Comparison of ENCODE assay signal across 8 cellular contexts in genomic region chr15:59373215-59373614, GRCh38. TPM values are rescaled to one million over a fixed set of nuclear protein-coding genes. Genes with fewer than 3 reads are reported as not detected.
DNase-seq lines count a peak whose midpoint lies in the region; ATAC-seq and TF ChIP-seq lines count a peak whose summit lies in the region.

No MANE protein-coding gene starts in this region.

- ATAC-seq in left ventricle myocardium superior (no peak), HG02973 (IDR thresholded peaks at IDR 0.05; ENCODE audit: unreplicated experiment) (no peak), GM21390 (IDR thresholded peaks at IDR 0.05; ENCODE audit: unreplicated experiment) (no peak), GM18519 (IDR thresholded peaks at IDR 0.05; ENCODE audit: low FRiP score, unreplicated experiment) (no peak)

- intact Hi-C loops in left ventricle myocardium superior (cut with micrococcal nuclease) = no loop called here

- H3K27ac ChIP-seq in right atrium auricular region (peak overlapping the region; percentile 93 to 94), muscle layer of duodenum (ENCODE audit: low read length) (peak overlapping the region; percentile 90)

- H3K27me3 ChIP-seq in right atrium auricular region (no peaks in the 10 kb centered on the region), muscle layer of duodenum (ENCODE audit: low read depth, low read length) (no peaks in the 10 kb centered on the region)

- TF ChIP-seq CTCF in right atrium auricular region (IDR thresholded peaks at IDR 0.05) (no peak), choroid plexus epithelial cell (conservative IDR thresholded peaks at IDR 0.05; ENCODE audit: low read depth, low read length) (no peak)

- H3K36me3 ChIP-seq in right atrium auricular region (no peaks in the 10 kb centered on the region), muscle layer of duodenum (ENCODE audit: control insufficient read depth in 1 of 2, insufficient read depth in 2 of 2, low read length in 2 of 2) (no peaks in the 10 kb centered on the region)

- DNase-seq in right atrium auricular region (ENCODE audit: low spot score) (peak; percentile 16), left ventricle myocardium superior (no peak), choroid plexus epithelial cell (ENCODE audit: low read depth) (no peak), A172 (ENCODE audit: low spot score) (no peak)

- H3K4me3 ChIP-seq in right atrium auricular region = peak overlapping the region; percentile 69 to 81
- peak overlapping the region; percentile 89 for H3K4me3 ChIP-seq in choroid plexus epithelial cell (ENCODE audit: low read depth, low read length)
- peak overlapping the region; percentile 85 for H3K4me3 ChIP-seq in muscle layer of duodenum (ENCODE audit: low read depth in 1 of 2, low read length in 2 of 2)

- H3K4me1 ChIP-seq in right atrium auricular region = peaks cover 0 to 9% of the 10 kb centered on the region in 2 donors
- peaks cover 0 to 7% of the 10 kb centered on the region in 2 donors for H3K4me1 ChIP-seq in muscle layer of duodenum (ENCODE audit: control insufficient read depth in 1 of 2, insufficient read depth in 2 of 2, low read length in 2 of 2)

- H3K9me3 ChIP-seq in right atrium auricular region = no peaks in the 10 kb centered on the region
- no peaks in the 10 kb centered on the region for H3K9me3 ChIP-seq in muscle layer of duodenum (ENCODE audit: control insufficient read depth in 1 of 2, low read length in 2 of 2)

RNA-seq across cellular contexts. Expression of gene MYO1E, which starts 0.5 kb away (rescaled TPM):
- 10 to 100 TPM in 1 of 2 donors, 1 to 10 TPM in 1; 9.6 to 17.2 TPM for total RNA-seq in right atrium auricular region
- total RNA-seq in left ventricle myocardium superior = 36.4 TPM
- 13.8 and 25.6 TPM in 2 replicates for total RNA-seq in A172 (2014; rRNA removed; shearing (Covaris generic))
